1 cellular context compared by ENCODE assay signal in the genomic region with DNA sequence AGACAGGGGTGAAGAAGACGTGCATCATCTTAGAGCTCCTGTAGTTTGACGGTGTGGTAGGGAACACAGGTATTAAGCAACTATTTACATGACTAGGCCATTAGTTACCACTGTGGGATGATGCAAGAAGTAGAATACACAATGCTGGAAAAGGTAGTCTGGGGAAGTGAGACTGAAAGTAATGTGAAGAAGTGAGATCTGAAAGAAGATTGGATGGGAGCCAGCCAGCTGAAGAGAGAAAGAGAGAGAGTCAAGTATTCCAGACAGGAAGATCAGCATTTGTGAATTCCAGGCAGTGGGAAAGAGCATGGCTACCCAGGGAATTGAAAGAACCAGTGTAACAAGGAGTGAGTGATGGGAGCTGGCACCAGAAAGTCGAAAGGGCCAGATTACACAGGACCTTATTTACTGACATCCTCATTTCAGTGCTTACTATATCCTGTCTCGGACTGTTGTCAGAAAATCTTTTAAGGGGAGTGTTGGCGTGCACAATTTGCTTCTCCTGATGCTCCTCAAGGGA.
TF ChIP-seq lines count a peak whose summit lies in the region.

No MANE protein-coding gene starts in this region.

TF ChIP-seq in HepG2, 621 proteins besides CTCF, POLR2A, EP300 and RAD21 (continues in another document):
- TF ChIP-seq, protein P1, sequence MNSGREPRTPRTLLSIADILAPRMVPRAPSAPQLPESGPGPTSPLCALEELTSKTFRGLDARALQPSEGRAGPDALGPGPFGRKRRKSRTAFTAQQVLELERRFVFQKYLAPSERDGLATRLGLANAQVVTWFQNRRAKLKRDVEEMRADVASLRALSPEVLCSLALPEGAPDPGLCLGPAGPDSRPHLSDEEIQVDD (CRISPR knock-in tag; IDR thresholded peaks at IDR 0.05; ENCODE audit: borderline replicate concordance), result no peak
- TF ChIP-seq JUNB (CRISPR knock-in tag; IDR thresholded peaks at IDR 0.05; ENCODE audit: borderline replicate concordance), result 0 out of 2 replicates have a peak, but pooled peaks have one; percentile 21
- TF ChIP-seq MIER3 (CRISPR knock-in tag; IDR thresholded peaks at IDR 0.05; ENCODE audit: borderline replicate concordance), result peak; percentile 58; the same call in 1 of the 2 replicates
- no peak for TF ChIP-seq HMGA1 (CRISPR knock-in tag; conservative IDR thresholded peaks at IDR 0.05)
- TF ChIP-seq PAF1 (CRISPR knock-in tag; IDR thresholded peaks at IDR 0.05), result no peak
- no peak for TF ChIP-seq FOXP1 (IDR thresholded peaks at IDR 0.05)
- TF ChIP-seq FOXP1 (CRISPR knock-in tag; IDR thresholded peaks at IDR 0.05), result peak; percentile 71
- TF ChIP-seq, protein P2, sequence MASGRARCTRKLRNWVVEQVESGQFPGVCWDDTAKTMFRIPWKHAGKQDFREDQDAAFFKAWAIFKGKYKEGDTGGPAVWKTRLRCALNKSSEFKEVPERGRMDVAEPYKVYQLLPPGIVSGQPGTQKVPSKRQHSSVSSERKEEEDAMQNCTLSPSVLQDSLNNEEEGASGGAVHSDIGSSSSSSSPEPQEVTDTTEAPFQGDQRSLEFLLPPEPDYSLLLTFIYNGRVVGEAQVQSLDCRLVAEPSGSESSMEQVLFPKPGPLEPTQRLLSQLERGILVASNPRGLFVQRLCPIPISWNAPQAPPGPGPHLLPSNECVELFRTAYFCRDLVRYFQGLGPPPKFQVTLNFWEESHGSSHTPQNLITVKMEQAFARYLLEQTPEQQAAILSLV (CRISPR knock-in tag; IDR thresholded peaks at IDR 0.05; ENCODE audit: borderline replicate concordance), result no peak
- TF ChIP-seq, protein P3, sequence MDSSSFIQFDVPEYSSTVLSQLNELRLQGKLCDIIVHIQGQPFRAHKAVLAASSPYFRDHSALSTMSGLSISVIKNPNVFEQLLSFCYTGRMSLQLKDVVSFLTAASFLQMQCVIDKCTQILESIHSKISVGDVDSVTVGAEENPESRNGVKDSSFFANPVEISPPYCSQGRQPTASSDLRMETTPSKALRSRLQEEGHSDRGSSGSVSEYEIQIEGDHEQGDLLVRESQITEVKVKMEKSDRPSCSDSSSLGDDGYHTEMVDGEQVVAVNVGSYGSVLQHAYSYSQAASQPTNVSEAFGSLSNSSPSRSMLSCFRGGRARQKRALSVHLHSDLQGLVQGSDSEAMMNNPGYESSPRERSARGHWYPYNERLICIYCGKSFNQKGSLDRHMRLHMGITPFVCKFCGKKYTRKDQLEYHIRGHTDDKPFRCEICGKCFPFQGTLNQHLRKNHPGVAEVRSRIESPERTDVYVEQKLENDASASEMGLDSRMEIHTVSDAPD (CRISPR knock-in tag; IDR thresholded peaks at IDR 0.05), result no peak
- no peak for TF ChIP-seq ZNF282 (IDR thresholded peaks at IDR 0.05; ENCODE audit: partially characterized antibody)
- TF ChIP-seq ZNF343 (CRISPR knock-in tag; IDR thresholded peaks at IDR 0.05), result no peak
- no peak for TF ChIP-seq TRIM24 (CRISPR knock-in tag; IDR thresholded peaks at IDR 0.05)
- no peak for TF ChIP-seq JARID2 (CRISPR knock-in tag; IDR thresholded peaks at IDR 0.05; ENCODE audit: insufficient replicate concordance)
- TF ChIP-seq, protein P4, sequence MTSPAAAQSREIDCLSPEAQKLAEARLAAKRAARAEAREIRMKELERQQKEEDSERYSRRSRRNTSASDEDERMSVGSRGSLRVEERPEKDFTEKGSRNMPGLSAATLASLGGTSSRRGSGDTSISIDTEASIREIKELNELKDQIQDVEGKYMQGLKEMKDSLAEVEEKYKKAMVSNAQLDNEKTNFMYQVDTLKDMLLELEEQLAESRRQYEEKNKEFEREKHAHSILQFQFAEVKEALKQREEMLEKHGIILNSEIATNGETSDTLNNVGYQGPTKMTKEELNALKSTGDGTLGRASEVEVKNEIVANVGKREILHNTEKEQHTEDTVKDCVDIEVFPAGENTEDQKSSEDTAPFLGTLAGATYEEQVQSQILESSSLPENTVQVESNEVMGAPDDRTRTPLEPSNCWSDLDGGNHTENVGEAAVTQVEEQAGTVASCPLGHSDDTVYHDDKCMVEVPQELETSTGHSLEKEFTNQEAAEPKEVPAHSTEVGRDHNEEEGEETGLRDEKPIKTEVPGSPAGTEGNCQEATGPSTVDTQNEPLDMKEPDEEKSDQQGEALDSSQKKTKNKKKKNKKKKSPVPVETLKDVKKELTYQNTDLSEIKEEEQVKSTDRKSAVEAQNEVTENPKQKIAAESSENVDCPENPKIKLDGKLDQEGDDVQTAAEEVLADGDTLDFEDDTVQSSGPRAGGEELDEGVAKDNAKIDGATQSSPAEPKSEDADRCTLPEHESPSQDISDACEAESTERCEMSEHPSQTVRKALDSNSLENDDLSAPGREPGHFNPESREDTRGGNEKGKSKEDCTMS (CRISPR knock-in tag; conservative IDR thresholded peaks at IDR 0.05), result no peak
- TF ChIP-seq, protein P5, sequence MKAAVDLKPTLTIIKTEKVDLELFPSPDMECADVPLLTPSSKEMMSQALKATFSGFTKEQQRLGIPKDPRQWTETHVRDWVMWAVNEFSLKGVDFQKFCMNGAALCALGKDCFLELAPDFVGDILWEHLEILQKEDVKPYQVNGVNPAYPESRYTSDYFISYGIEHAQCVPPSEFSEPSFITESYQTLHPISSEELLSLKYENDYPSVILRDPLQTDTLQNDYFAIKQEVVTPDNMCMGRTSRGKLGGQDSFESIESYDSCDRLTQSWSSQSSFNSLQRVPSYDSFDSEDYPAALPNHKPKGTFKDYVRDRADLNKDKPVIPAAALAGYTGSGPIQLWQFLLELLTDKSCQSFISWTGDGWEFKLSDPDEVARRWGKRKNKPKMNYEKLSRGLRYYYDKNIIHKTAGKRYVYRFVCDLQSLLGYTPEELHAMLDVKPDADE (CRISPR knock-in tag; IDR thresholded peaks at IDR 0.05), result no peak
- peak; percentile 97 for TF ChIP-seq ZKSCAN5 (CRISPR knock-in tag; IDR thresholded peaks at IDR 0.05)
- no peak for TF ChIP-seq ZMYM3 (CRISPR knock-in tag; IDR thresholded peaks at IDR 0.05)
- TF ChIP-seq KLF15 (CRISPR knock-in tag; IDR thresholded peaks at IDR 0.05; ENCODE audit: borderline replicate concordance), result no peak
- no peak for TF ChIP-seq ZNF776 (CRISPR knock-in tag; IDR thresholded peaks at IDR 0.05)
- no peak for TF ChIP-seq ZNF678 (CRISPR knock-in tag; IDR thresholded peaks at IDR 0.05)
- TF ChIP-seq MBD4 (IDR thresholded peaks at IDR 0.05; ENCODE audit: borderline replicate concordance, low read length), result no peak
- TF ChIP-seq ZNF138 (CRISPR knock-in tag; IDR thresholded peaks at IDR 0.05; ENCODE audit: low read depth), result no peak
- no peak for TF ChIP-seq ZNF232 (CRISPR knock-in tag; IDR thresholded peaks at IDR 0.05; ENCODE audit: borderline replicate concordance)
- TF ChIP-seq RFXANK (CRISPR knock-in tag; IDR thresholded peaks at IDR 0.05), result no peak
- TF ChIP-seq CBX5 (CRISPR knock-in tag; IDR thresholded peaks at IDR 0.05; ENCODE audit: borderline replicate concordance), result 0 out of 2 replicates have a peak, but pooled peaks have one; percentile 49
- TF ChIP-seq SRSF9 (IDR thresholded peaks at IDR 0.05; ENCODE audit: borderline replicate concordance, insufficient read depth, low read depth, low read length, poor library complexity, severe bottlenecking), result no peak
- no peak for TF ChIP-seq ZMAT3 (CRISPR knock-in tag; conservative IDR thresholded peaks at IDR 0.05)
- no peak for TF ChIP-seq ETV5 (CRISPR knock-in tag; IDR thresholded peaks at IDR 0.05; ENCODE audit: borderline replicate concordance)
- TF ChIP-seq, protein P6, sequence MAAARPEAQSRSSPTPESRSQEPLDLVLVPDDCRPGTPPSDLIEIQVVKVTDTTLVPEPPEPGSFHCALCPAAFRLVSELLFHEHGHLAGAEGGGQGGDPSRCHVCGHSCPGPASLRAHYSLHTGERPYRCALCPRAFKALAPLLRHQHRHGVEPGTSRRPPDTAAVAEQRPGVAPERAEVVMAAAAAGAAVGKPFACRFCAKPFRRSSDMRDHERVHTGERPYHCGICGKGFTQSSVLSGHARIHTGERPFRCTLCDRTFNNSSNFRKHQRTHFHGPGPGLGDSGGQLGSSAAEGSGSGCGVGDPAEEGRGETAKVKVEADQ (CRISPR knock-in tag; IDR thresholded peaks at IDR 0.05; ENCODE audit: borderline replicate concordance), result no peak
- no peak for TF ChIP-seq GATA4 (IDR thresholded peaks at IDR 0.05; ENCODE audit: borderline replicate concordance, low read depth)
- TF ChIP-seq ZBTB8A (CRISPR knock-in tag; IDR thresholded peaks at IDR 0.05; ENCODE audit: borderline replicate concordance, low read depth), result no peak
- TF ChIP-seq, protein P7, sequence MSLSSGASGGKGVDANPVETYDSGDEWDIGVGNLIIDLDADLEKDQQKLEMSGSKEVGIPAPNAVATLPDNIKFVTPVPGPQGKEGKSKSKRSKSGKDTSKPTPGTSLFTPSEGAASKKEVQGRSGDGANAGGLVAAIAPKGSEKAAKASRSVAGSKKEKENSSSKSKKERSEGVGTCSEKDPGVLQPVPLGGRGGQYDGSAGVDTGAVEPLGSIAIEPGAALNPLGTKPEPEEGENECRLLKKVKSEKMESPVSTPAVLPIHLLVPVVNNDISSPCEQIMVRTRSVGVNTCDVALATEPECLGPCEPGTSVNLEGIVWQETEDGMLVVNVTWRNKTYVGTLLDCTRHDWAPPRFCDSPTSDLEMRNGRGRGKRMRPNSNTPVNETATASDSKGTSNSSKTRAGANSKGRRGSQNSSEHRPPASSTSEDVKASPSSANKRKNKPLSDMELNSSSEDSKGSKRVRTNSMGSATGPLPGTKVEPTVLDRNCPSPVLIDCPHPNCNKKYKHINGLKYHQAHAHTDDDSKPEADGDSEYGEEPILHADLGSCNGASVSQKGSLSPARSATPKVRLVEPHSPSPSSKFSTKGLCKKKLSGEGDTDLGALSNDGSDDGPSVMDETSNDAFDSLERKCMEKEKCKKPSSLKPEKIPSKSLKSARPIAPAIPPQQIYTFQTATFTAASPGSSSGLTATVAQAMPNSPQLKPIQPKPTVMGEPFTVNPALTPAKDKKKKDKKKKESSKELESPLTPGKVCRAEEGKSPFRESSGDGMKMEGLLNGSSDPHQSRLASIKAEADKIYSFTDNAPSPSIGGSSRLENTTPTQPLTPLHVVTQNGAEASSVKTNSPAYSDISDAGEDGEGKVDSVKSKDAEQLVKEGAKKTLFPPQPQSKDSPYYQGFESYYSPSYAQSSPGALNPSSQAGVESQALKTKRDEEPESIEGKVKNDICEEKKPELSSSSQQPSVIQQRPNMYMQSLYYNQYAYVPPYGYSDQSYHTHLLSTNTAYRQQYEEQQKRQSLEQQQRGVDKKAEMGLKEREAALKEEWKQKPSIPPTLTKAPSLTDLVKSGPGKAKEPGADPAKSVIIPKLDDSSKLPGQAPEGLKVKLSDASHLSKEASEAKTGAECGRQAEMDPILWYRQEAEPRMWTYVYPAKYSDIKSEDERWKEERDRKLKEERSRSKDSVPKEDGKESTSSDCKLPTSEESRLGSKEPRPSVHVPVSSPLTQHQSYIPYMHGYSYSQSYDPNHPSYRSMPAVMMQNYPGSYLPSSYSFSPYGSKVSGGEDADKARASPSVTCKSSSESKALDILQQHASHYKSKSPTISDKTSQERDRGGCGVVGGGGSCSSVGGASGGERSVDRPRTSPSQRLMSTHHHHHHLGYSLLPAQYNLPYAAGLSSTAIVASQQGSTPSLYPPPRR (CRISPR knock-in tag; IDR thresholded peaks at IDR 0.05; ENCODE audit: borderline replicate concordance), result no peak
- TF ChIP-seq ZNF30 (CRISPR knock-in tag; IDR thresholded peaks at IDR 0.05), result no peak
- TF ChIP-seq, protein P8, sequence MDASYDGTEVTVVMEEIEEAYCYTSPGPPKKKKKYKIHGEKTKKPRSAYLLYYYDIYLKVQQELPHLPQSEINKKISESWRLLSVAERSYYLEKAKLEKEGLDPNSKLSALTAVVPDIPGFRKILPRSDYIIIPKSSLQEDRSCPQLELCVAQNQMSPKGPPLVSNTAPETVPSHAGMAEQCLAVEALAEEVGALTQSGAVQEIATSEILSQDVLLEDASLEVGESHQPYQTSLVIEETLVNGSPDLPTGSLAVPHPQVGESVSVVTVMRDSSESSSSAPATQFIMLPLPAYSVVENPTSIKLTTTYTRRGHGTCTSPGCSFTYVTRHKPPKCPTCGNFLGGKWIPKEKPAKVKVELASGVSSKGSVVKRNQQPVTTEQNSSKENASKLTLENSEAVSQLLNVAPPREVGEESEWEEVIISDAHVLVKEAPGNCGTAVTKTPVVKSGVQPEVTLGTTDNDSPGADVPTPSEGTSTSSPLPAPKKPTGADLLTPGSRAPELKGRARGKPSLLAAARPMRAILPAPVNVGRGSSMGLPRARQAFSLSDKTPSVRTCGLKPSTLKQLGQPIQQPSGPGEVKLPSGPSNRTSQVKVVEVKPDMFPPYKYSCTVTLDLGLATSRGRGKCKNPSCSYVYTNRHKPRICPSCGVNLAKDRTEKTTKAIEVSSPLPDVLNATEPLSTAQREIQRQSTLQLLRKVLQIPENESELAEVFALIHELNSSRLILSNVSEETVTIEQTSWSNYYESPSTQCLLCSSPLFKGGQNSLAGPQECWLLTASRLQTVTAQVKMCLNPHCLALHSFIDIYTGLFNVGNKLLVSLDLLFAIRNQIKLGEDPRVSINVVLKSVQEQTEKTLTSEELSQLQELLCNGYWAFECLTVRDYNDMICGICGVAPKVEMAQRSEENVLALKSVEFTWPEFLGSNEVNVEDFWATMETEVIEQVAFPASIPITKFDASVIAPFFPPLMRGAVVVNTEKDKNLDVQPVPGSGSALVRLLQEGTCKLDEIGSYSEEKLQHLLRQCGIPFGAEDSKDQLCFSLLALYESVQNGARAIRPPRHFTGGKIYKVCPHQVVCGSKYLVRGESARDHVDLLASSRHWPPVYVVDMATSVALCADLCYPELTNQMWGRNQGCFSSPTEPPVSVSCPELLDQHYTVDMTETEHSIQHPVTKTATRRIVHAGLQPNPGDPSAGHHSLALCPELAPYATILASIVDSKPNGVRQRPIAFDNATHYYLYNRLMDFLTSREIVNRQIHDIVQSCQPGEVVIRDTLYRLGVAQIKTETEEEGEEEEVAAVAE (CRISPR knock-in tag; IDR thresholded peaks at IDR 0.05; ENCODE audit: borderline replicate concordance), result peak; percentile 34; the same call in 1 of the 2 replicates
- TF ChIP-seq NFKBIZ (CRISPR knock-in tag; IDR thresholded peaks at IDR 0.05), result peak; percentile 62; the same call in 1 of the 2 replicates
- peak; percentile 23; the same call in 1 of the 2 replicates for TF ChIP-seq NCOA2 (CRISPR knock-in tag; IDR thresholded peaks at IDR 0.05)
- no peak for TF ChIP-seq REXO4 (CRISPR knock-in tag; IDR thresholded peaks at IDR 0.05; ENCODE audit: borderline replicate concordance)
- no peak for TF ChIP-seq ZNF777 (CRISPR knock-in tag; IDR thresholded peaks at IDR 0.05)
- TF ChIP-seq MXD4 (CRISPR knock-in tag; IDR thresholded peaks at IDR 0.05), result no peak
- TF ChIP-seq RXRA (CRISPR knock-in tag; IDR thresholded peaks at IDR 0.05), result no peak
- TF ChIP-seq NCOA5 (CRISPR knock-in tag; IDR thresholded peaks at IDR 0.05), result no peak
- peak; percentile 14; the same call in 1 of the 2 replicates for TF ChIP-seq RARA (CRISPR knock-in tag; IDR thresholded peaks at IDR 0.05)
- TF ChIP-seq, protein P9, sequence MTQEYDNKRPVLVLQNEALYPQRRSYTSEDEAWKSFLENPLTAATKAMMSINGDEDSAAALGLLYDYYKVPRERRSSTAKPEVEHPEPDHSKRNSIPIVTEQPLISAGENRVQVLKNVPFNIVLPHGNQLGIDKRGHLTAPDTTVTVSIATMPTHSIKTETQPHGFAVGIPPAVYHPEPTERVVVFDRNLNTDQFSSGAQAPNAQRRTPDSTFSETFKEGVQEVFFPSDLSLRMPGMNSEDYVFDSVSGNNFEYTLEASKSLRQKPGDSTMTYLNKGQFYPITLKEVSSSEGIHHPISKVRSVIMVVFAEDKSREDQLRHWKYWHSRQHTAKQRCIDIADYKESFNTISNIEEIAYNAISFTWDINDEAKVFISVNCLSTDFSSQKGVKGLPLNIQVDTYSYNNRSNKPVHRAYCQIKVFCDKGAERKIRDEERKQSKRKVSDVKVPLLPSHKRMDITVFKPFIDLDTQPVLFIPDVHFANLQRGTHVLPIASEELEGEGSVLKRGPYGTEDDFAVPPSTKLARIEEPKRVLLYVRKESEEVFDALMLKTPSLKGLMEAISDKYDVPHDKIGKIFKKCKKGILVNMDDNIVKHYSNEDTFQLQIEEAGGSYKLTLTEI (CRISPR knock-in tag; conservative IDR thresholded peaks at IDR 0.05), result no peak
